In the genomic region with DNA sequence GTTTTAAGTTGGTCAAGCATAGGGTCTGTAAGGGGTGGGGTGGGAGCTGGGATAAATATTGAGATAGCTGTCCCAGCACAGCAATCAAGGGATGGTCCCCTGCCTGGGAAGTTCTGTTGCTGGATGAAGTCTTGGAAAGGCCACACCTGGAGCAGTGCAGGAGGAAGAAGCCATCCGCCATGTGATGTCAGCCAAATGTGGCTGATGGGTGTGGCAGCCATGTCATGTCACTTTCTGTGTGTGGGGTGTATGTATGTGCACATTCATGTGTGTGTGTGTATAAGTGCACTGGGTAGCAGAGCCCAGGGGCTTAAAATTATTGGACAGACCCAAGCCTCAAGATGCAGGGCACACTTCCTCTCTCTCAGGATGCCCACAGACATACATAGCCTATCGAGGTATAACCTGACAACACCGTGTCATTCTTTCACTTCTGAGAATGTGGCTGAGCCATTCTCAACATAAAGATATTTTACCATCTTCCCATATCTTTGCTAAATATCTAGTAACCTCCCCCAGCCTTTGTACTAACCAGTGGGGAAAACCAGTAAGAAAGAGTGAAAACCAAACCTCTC, we compare ENCODE assay signal across 8 cellular contexts. TPM values are rescaled to one million over a fixed set of nuclear protein-coding genes. Genes with fewer than 3 reads are reported as not detected.
DNase-seq lines count a peak whose midpoint lies in the region; ATAC-seq and TF ChIP-seq lines count a peak whose summit lies in the region.

No MANE protein-coding gene starts in this region.

- no peaks in the 10 kb centered on the region for H3K27me3 ChIP-seq in CD4-positive, alpha-beta T cell (ENCODE audit: control insufficient read depth, insufficient read depth, low read length)
- no peaks in the 10 kb centered on the region for H3K27me3 ChIP-seq in Peyer's patch

- H3K27ac ChIP-seq in CD4-positive, alpha-beta T cell (ENCODE audit: low read depth, low read length) = peak overlapping the region; percentile 57
- H3K27ac ChIP-seq in Peyer's patch = peak overlapping the region in 2 of 4 donors; percentile 38 to 40

- H3K27ac Mint-ChIP-seq in CD4-positive, alpha-beta T cell = peak overlapping the region; percentile 93
- peak overlapping the region; percentile 87 for H3K27ac Mint-ChIP-seq in central memory CD8-positive, alpha-beta T cell (ENCODE audit: low read depth)

- CTCF ChIA-PET in CD4-positive, alpha-beta T cell (lab: Charles Lee) = interaction anchor here (1.0 to 2.6 kb wide), 3 partner anchors 9 to 84 kb away, joined by 3 to 11 read pairs (median 8); partner anchors contain the start of gene TNFSF10

- peak; percentile 15 for ATAC-seq in CD4-positive, alpha-beta T cell (ENCODE audit: poor library complexity)
- ATAC-seq in GM19351 (IDR thresholded peaks at IDR 0.05; ENCODE audit: unreplicated experiment) (peak; percentile 57), HG03139 (IDR thresholded peaks at IDR 0.05; ENCODE audit: unreplicated experiment) (peak; percentile 49)
- peak; percentile 20 for ATAC-seq in central memory CD8-positive, alpha-beta T cell (replicated peaks; ENCODE audit: extremely low read depth, poor library complexity, severe bottlenecking)

- H3K36me3 Mint-ChIP-seq in CD4-positive, alpha-beta T cell (ENCODE audit: low read depth) = peaks cover 95% of the 10 kb centered on the region
- peaks cover 51% of the 10 kb centered on the region for H3K36me3 Mint-ChIP-seq in central memory CD8-positive, alpha-beta T cell (ENCODE audit: insufficient read depth)

- H3K36me3 ChIP-seq in Peyer's patch = peaks cover 0 to 78% (median 0%) of the 10 kb centered on the region in 3 donors

- intact Hi-C loops in CD4-positive, alpha-beta T cell (cut with DNase I, micrococcal nuclease) = no loop called here

- peaks cover 71% of the 10 kb centered on the region for H3K4me1 Mint-ChIP-seq in CD4-positive, alpha-beta T cell (ENCODE audit: low read depth)
- peaks cover 58% of the 10 kb centered on the region for H3K4me1 Mint-ChIP-seq in central memory CD8-positive, alpha-beta T cell

- no peaks in the 10 kb centered on the region for H3K9me3 Mint-ChIP-seq in CD4-positive, alpha-beta T cell
- no peaks in the 10 kb centered on the region for H3K9me3 Mint-ChIP-seq in central memory CD8-positive, alpha-beta T cell

- no peak for DNase-seq in CD4-positive, alpha-beta T cell
- no peak for DNase-seq in central memory CD8-positive, alpha-beta T cell (ENCODE audit: low spot score in 2 of 2)
- DNase-seq in Peyer's patch = no peak
- no peak for DNase-seq in retina
- DNase-seq in HuH-7.5 (ENCODE audit: low spot score) = no peak
- no peak for DNase-seq in NCI-H510A treated with DMSO at 0.1 percent for 48 hours (lab: John Stamatoyannopoulos, UW)

- TF ChIP-seq CTCF in CD4-positive, alpha-beta T cell (IDR thresholded peaks at IDR 0.05) = no peak
- TF ChIP-seq CTCF in Peyer's patch (IDR thresholded peaks at IDR 0.05) = no peak

- no peaks in the 10 kb centered on the region for H3K27me3 Mint-ChIP-seq in CD4-positive, alpha-beta T cell
- no peaks in the 10 kb centered on the region for H3K27me3 Mint-ChIP-seq in central memory CD8-positive, alpha-beta T cell

- H3K4me1 ChIP-seq in Peyer's patch = peaks cover 5 to 38% (median 15%) of the 10 kb centered on the region in 4 donors

- no peaks in the 10 kb centered on the region for H3K9me3 ChIP-seq in CD4-positive, alpha-beta T cell (ENCODE audit: control insufficient read depth, low read length)
- no peaks in the 10 kb centered on the region for H3K9me3 ChIP-seq in Peyer's patch

- POLR2A ChIA-PET in CD4-positive, alpha-beta T cell (lab: Charles Lee) = interaction anchor here (0.8 to 7.0 kb wide), 2 partner anchors 14 to 82 kb away, joined by 3 to 48 read pairs; no protein-coding TSS in a partner anchor

- H3K4me3 Mint-ChIP-seq in CD4-positive, alpha-beta T cell = peak overlapping the region; percentile 67
- peak overlapping the region; percentile 58 for H3K4me3 Mint-ChIP-seq in central memory CD8-positive, alpha-beta T cell

- TF ChIP-seq POLR2A in Peyer's patch (IDR thresholded peaks at IDR 0.05) = no peak

- no peak overlapping the region for H3K4me3 ChIP-seq in Peyer's patch

RNA-seq across cellular contexts. Expression of gene TNFSF10, which starts 11.4 kb away (rescaled TPM):
- total RNA-seq in CD4-positive, alpha-beta T cell = 1 to 10 TPM; 9.2 to 9.5 TPM
- total RNA-seq in Peyer's patch = 100 to 1,000 TPM in 3 of 4 donors, 10 to 100 TPM in 1; 52.0 to 229 (median 123) TPM

Comparison
In these comparisons a context has a peak if more than half of its experiments do, and no peak if none do; other contexts are left out.
1. RNA of gene TNFSF10, which starts 11.4 kb away (total RNA-seq): 52.0 to 229 TPM in Peyer's patch; 9.2 to 9.5 TPM in CD4-positive, alpha-beta T cell; every median in the first group is over 4 times any median in the second.
2. Peak in every context shown above with its lines, with median percentiles within 50 percentile points of each other: ATAC-seq.